ENCODE assay signal across 1 cellular context in genomic region chr7:43799605-43800004, GRCh38.
TF ChIP-seq lines count a peak whose summit lies in the region.

No MANE protein-coding gene starts in this region.

TF ChIP-seq in SK-N-SH, 30 proteins besides CTCF, POLR2A, EP300 and RAD21 (continued from another document):
- TF ChIP-seq REST (IDR thresholded peaks at IDR 0.05; ENCODE audit: low read depth, low read length) (no peak), MAX (IDR thresholded peaks at IDR 0.05; ENCODE audit: low read depth) (no peak), SMC3 (IDR thresholded peaks at IDR 0.05; ENCODE audit: low read depth, low read length) (peak; percentile 7; the same call in 1 of the 2 replicates)
